In the genomic region with DNA sequence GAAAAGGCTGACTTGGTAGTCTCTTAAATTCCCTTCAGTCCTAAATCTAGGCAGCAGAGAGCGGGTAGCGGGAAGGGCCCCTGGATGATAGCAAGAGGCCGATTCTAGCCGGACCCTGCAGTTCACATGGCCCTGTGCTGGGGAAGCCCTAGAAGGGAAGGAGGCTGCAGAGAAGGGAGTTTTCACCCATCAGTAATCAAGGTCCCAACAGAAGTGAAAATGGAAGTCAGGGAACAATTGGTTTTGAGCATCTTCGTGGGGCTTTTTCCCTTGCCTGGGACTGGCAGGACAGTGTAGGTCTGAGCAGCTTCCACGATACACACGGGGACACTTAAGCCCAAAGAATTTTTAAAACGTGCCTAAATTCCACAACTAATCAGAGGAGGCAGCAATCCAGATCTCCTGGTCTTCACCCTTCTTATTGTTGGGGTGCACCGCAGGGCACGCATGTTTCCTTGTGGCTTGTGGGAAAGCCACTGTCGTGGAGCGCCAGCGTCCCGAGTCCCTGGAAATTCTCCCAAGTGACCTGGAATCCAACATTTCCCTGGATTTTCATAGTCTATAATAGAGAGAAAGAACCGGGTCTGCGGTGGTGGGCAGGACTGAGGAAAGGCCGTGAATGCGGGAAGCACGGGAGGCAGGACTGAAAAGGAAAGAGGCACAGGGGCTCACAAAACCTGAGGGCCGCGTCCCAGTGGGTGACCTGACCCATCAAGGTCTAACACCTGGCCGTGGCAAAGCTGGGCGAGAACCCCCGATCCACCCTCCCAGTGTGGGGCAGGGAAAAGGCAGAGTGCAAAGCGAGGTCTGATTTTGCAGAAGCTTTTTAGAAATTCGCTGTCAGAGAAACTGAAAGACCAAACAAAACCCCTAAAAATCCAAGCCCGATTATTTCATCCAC, we compare ENCODE assay signal across 8 cellular contexts. TPM values are rescaled to one million over a fixed set of nuclear protein-coding genes. Genes with fewer than 3 reads are reported as not detected.
DNase-seq lines count a peak whose midpoint lies in the region; ATAC-seq and TF ChIP-seq lines count a peak whose summit lies in the region.

No MANE protein-coding gene starts in this region.

- peak overlapping the region; percentile 70 for H3K4me3 ChIP-seq in CD8-positive, alpha-beta memory T cell (ENCODE audit: low read length)
- peak overlapping the region; percentile 77 for H3K4me3 ChIP-seq in PC-3 (ENCODE audit: low read length)
- H3K4me3 ChIP-seq in neural progenitor cell, result peak overlapping the region; percentile 58

- peak in 1 of 5 donors; percentile 11 for DNase-seq in CD8-positive, alpha-beta memory T cell
- DNase-seq in PC-3 (no peak), neural progenitor cell (ENCODE audit: low spot score) (peak; percentile 38), AML-193 (lab: John Stamatoyannopoulos, UW) (no peak)
- no peak for DNase-seq in effector memory CD8-positive, alpha-beta T cell

- no peaks in the 10 kb centered on the region for H3F3A ChIP-seq in PC-3 (ENCODE audit: low read length, unreplicated experiment)
- H3F3A ChIP-seq in neural progenitor cell (ENCODE audit: low read depth), result peaks cover 16% of the 10 kb centered on the region

- H4K20me1 ChIP-seq in PC-3 (ENCODE audit: low read length) (peaks cover 20% of the 10 kb centered on the region; the same call in 1 of the 2 replicates), neural progenitor cell (ENCODE audit: low read depth) (peaks cover 21% of the 10 kb centered on the region)

- H3K27ac ChIP-seq in CD8-positive, alpha-beta memory T cell (ENCODE audit: low read depth, low read length), result peak overlapping the region; percentile 43
- H3K27ac ChIP-seq in PC-3 (ENCODE audit: low read length) (peak overlapping the region; percentile 78), neural progenitor cell (no peak overlapping the region)

- H3K27ac Mint-ChIP-seq in CD8-positive, alpha-beta memory T cell, result peak overlapping the region in 6 of 8 donors; percentile 22 to 80 (median 52)
- H3K27ac Mint-ChIP-seq in effector memory CD8-positive, alpha-beta T cell, result peak overlapping the region in 1 of 2 donors; percentile 73
- H3K27ac Mint-ChIP-seq in neural progenitor cell, result peak overlapping the region; percentile 94

- CTCF ChIA-PET in CD8-positive, alpha-beta memory T cell (lab: Charles Lee), result no interaction called here
- CTCF ChIA-PET in PC-3 (lab: Charles Lee), result no interaction called here

- intact Hi-C loops in PC-3 (cut with micrococcal nuclease), result loop anchor here (2.0 to 5.0 kb wide), 2 partner anchors 38 to 81 kb away; no protein-coding TSS in a partner anchor

- H2AFZ ChIP-seq in PC-3 (ENCODE audit: low read length) (peak overlapping the region; percentile 91), neural progenitor cell (replicated peaks) (no peak overlapping the region)

- H3K9ac ChIP-seq in PC-3 (ENCODE audit: low read length) (peak overlapping the region; percentile 76), neural progenitor cell (no peak overlapping the region)

- no peaks in the 10 kb centered on the region for H3K9me3 ChIP-seq in CD8-positive, alpha-beta memory T cell (ENCODE audit: low read length)
- H3K9me3 ChIP-seq in PC-3 (ENCODE audit: low read length) (no peaks in the 10 kb centered on the region), neural progenitor cell (ENCODE audit: low read depth) (no peaks in the 10 kb centered on the region)

- peaks cover 12 to 22% (median 15%) of the 10 kb centered on the region in 3 donors for H3K4me1 Mint-ChIP-seq in CD8-positive, alpha-beta memory T cell
- peaks cover 13 to 18% of the 10 kb centered on the region in 2 donors for H3K4me1 Mint-ChIP-seq in effector memory CD8-positive, alpha-beta T cell (ENCODE audit: low read depth in 2 of 2)
- peaks cover 64% of the 10 kb centered on the region for H3K4me1 Mint-ChIP-seq in neural progenitor cell

- TSS peak; percentile 42 for BruUV-seq in PC-3 (replicated peaks; lab: Mats Ljungman, UMichigan)

- peaks cover 13% of the 10 kb centered on the region for H3K4me1 ChIP-seq in CD8-positive, alpha-beta memory T cell (ENCODE audit: insufficient read depth, low read length)
- peaks cover 50% of the 10 kb centered on the region for H3K4me1 ChIP-seq in PC-3 (ENCODE audit: insufficient read depth, low read length)
- peaks cover 26% of the 10 kb centered on the region for H3K4me1 ChIP-seq in neural progenitor cell

- no peaks in the 10 kb centered on the region for H3K27me3 ChIP-seq in CD8-positive, alpha-beta memory T cell (ENCODE audit: insufficient read depth, low read length, poor library complexity, severe bottlenecking)
- H3K27me3 ChIP-seq in PC-3 (ENCODE audit: low read length), result no peaks in the 10 kb centered on the region
- peaks cover 100% of the 10 kb centered on the region for H3K27me3 ChIP-seq in neural progenitor cell

- H3K27me3 Mint-ChIP-seq in CD8-positive, alpha-beta memory T cell, result peaks cover 23 to 27% of the 10 kb centered on the region in 2 donors
- peaks cover 51 to 78% of the 10 kb centered on the region in 2 donors for H3K27me3 Mint-ChIP-seq in effector memory CD8-positive, alpha-beta T cell
- H3K27me3 Mint-ChIP-seq in neural progenitor cell (ENCODE audit: insufficient read depth, low read depth), result peaks cover 16% of the 10 kb centered on the region

- peaks cover 0 to 2% (median 1%) of the 10 kb centered on the region in 3 donors for H3K36me3 Mint-ChIP-seq in CD8-positive, alpha-beta memory T cell
- H3K36me3 Mint-ChIP-seq in effector memory CD8-positive, alpha-beta T cell (ENCODE audit: insufficient read depth), result peaks cover 8% of the 10 kb centered on the region
- peaks cover 3% of the 10 kb centered on the region for H3K36me3 Mint-ChIP-seq in neural progenitor cell

- no peak for TF ChIP-seq CTCF in PC-3 (conservative IDR thresholded peaks at IDR 0.05; ENCODE audit: low read depth, low read length)
- no peak for TF ChIP-seq CTCF in neural progenitor cell (IDR thresholded peaks at IDR 0.05)

- no peaks in the 10 kb centered on the region for H3K9me2 ChIP-seq in PC-3 (replicated peaks; ENCODE audit: low read length)

- POLR2A ChIA-PET in CD8-positive, alpha-beta memory T cell (lab: Charles Lee), result no interaction called here
- POLR2A ChIA-PET in PC-3 (lab: Charles Lee; ENCODE audit: unreplicated experiment), result no interaction called here

- no peaks in the 10 kb centered on the region for H3K36me3 ChIP-seq in CD8-positive, alpha-beta memory T cell (ENCODE audit: insufficient read depth, low read length)
- H3K36me3 ChIP-seq in PC-3 (ENCODE audit: low read depth, low read length) (peaks cover 10% of the 10 kb centered on the region), neural progenitor cell (no peaks in the 10 kb centered on the region)

- H3K79me2 ChIP-seq in PC-3 (ENCODE audit: low read length), result peaks cover 35% of the 10 kb centered on the region
- no peaks in the 10 kb centered on the region for H3K79me2 ChIP-seq in neural progenitor cell (ENCODE audit: low read depth)

- H3K9me3 Mint-ChIP-seq in CD8-positive, alpha-beta memory T cell, result no peaks in the 10 kb centered on the region
- H3K9me3 Mint-ChIP-seq in effector memory CD8-positive, alpha-beta T cell, result no peaks in the 10 kb centered on the region
- H3K9me3 Mint-ChIP-seq in neural progenitor cell, result no peaks in the 10 kb centered on the region

- H3K4me2 ChIP-seq in PC-3 (ENCODE audit: low read length) (peak overlapping the region; percentile 91), neural progenitor cell (peak overlapping the region; percentile 85)

- no peak for ATAC-seq in PC-3
- ATAC-seq in effector memory CD8-positive, alpha-beta T cell (replicated peaks), result no peak
- ATAC-seq in HG02798 (IDR thresholded peaks at IDR 0.05; ENCODE audit: poor library complexity, unreplicated experiment), result no peak
- no peak for ATAC-seq in HG02870 (IDR thresholded peaks at IDR 0.05; ENCODE audit: unreplicated experiment)
- ATAC-seq in GM21360 (IDR thresholded peaks at IDR 0.05; ENCODE audit: unreplicated experiment), result no peak

- peak overlapping the region; percentile 83 to 94 (median 90) for H3K4me3 Mint-ChIP-seq in CD8-positive, alpha-beta memory T cell
- H3K4me3 Mint-ChIP-seq in effector memory CD8-positive, alpha-beta T cell, result peak overlapping the region; percentile 89 to 90
- H3K4me3 Mint-ChIP-seq in neural progenitor cell, result peak overlapping the region; percentile 85

RNA-seq across cellular contexts. Expression of gene OAF, which starts 0.8 kb away (rescaled TPM):
- total RNA-seq in CD8-positive, alpha-beta memory T cell, result 1 to 10 TPM; 3.0 to 3.4 TPM
- 2.6 TPM for polyA plus RNA-seq in CD8-positive, alpha-beta memory T cell
- total RNA-seq in PC-3 (2014; rRNA removed) (97.1 and 126 TPM in 2 replicates), neural progenitor cell (ENCODE audit: low replicate concordance) (0.46 and 0.47 TPM in 2 replicates)

RNA-seq across cellular contexts. Expression of gene POU2F3, which starts 29.9 kb away (rescaled TPM):
- not detected for total RNA-seq in CD8-positive, alpha-beta memory T cell
- not detected for polyA plus RNA-seq in CD8-positive, alpha-beta memory T cell
- total RNA-seq in PC-3 (2014; rRNA removed), result 0.62 and 0.81 TPM in 2 replicates
- 1.4 TPM in 1 of 2 replicates, not detected in the other for total RNA-seq in neural progenitor cell (ENCODE audit: low replicate concordance)

Comparison
In these comparisons a context has a peak if more than half of its experiments do, and no peak if none do; other contexts are left out.
1. RNA of gene OAF, which starts 0.8 kb away (total RNA-seq): 97.1 to 126 TPM in PC-3; 3.0 to 3.4 TPM in CD8-positive, alpha-beta memory T cell and 0.46 to 0.47 TPM in neural progenitor cell; every median in the first group is over 10 times any median in the second.
2. Peak in every context shown above with its lines, with median percentiles within 50 percentile points of each other: H3K4me3 ChIP-seq and H3K4me3 Mint-ChIP-seq.